In genomic region chr17:79931517-79932309, GRCh38 we compare ENCODE assay signal across 1 cellular context.
TF ChIP-seq lines count a peak whose summit lies in the region.

No MANE protein-coding gene starts in this region.

TF ChIP-seq in HepG2, 621 proteins besides CTCF, POLR2A, EP300 and RAD21 (continued from another document and continues in another):
- TF ChIP-seq ATF6 (CRISPR knock-in tag; conservative IDR thresholded peaks at IDR 0.05), result no peak
- TF ChIP-seq ZNF639 (CRISPR knock-in tag; conservative IDR thresholded peaks at IDR 0.05), result no peak
- 0 out of 2 replicates have a peak, but pooled peaks have one; percentile 57 for TF ChIP-seq ZNF274 (CRISPR knock-in tag; IDR thresholded peaks at IDR 0.05)
- no peak for TF ChIP-seq RERE (CRISPR knock-in tag; IDR thresholded peaks at IDR 0.05; ENCODE audit: low read depth)
- peak; percentile 30 for TF ChIP-seq PHF5A (CRISPR knock-in tag; IDR thresholded peaks at IDR 0.05; ENCODE audit: low read depth, unreplicated experiment)
- TF ChIP-seq ZNF776 (CRISPR knock-in tag; IDR thresholded peaks at IDR 0.05), result no peak
- no peak for TF ChIP-seq CENPX (CRISPR knock-in tag; IDR thresholded peaks at IDR 0.05)
- TF ChIP-seq NFYC (CRISPR knock-in tag; IDR thresholded peaks at IDR 0.05), result no peak
- no peak for TF ChIP-seq ZNF430 (CRISPR knock-in tag; IDR thresholded peaks at IDR 0.05)
- TF ChIP-seq CSRNP1 (CRISPR knock-in tag; IDR thresholded peaks at IDR 0.05), result no peak
- TF ChIP-seq ZNF550 (CRISPR knock-in tag; IDR thresholded peaks at IDR 0.05; ENCODE audit: borderline replicate concordance), result no peak
- no peak; the same call in 1 of the 2 replicates for TF ChIP-seq NFKBIZ (CRISPR knock-in tag; IDR thresholded peaks at IDR 0.05)
- no peak for TF ChIP-seq DNMT3B (CRISPR knock-in tag; conservative IDR thresholded peaks at IDR 0.05)
- peak; percentile 63; the same call in 1 of the 2 replicates for TF ChIP-seq KDM6A (CRISPR knock-in tag; IDR thresholded peaks at IDR 0.05; ENCODE audit: low read depth)
- TF ChIP-seq ZNF318 (CRISPR knock-in tag; IDR thresholded peaks at IDR 0.05), result no peak
- no peak for TF ChIP-seq MAFG (CRISPR knock-in tag; IDR thresholded peaks at IDR 0.05)
- TF ChIP-seq ZNF784 (CRISPR knock-in tag; IDR thresholded peaks at IDR 0.05; ENCODE audit: borderline replicate concordance), result no peak
- no peak for TF ChIP-seq MXI1 (IDR thresholded peaks at IDR 0.05; ENCODE audit: borderline replicate concordance, low read depth, low read length)
- TF ChIP-seq SSRP1 (CRISPR knock-in tag; IDR thresholded peaks at IDR 0.05), result no peak
- 0 out of 2 replicates have a peak, but pooled peaks have one; percentile 33 for TF ChIP-seq USF2 (IDR thresholded peaks at IDR 0.05; ENCODE audit: low read depth, low read length)
- peak; percentile 58; the same call in 1 of the 2 replicates for TF ChIP-seq USF2 (CRISPR knock-in tag; IDR thresholded peaks at IDR 0.05; ENCODE audit: borderline replicate concordance)
- no peak for TF ChIP-seq NAIF1 (CRISPR knock-in tag; IDR thresholded peaks at IDR 0.05; ENCODE audit: borderline replicate concordance)
- TF ChIP-seq ZNF800 (CRISPR knock-in tag; IDR thresholded peaks at IDR 0.05), result no peak
- TF ChIP-seq SRSF1 (optimal IDR thresholded peaks at IDR 0.05; ENCODE audit: low read depth, low read length), result no peak
- no peak for TF ChIP-seq ZNF367 (CRISPR knock-in tag; IDR thresholded peaks at IDR 0.05; ENCODE audit: borderline replicate concordance)
- TF ChIP-seq SKIL (CRISPR knock-in tag; IDR thresholded peaks at IDR 0.05; ENCODE audit: borderline replicate concordance), result no peak
